In genomic region chr9:94166237-94167054, GRCh38 we compare ENCODE assay signal across 1 cellular context.
TF ChIP-seq lines count a peak whose summit lies in the region.

No MANE protein-coding gene starts in this region.

TF ChIP-seq in HepG2, 621 proteins besides CTCF, POLR2A, EP300 and RAD21 (continued from another document and continues in another):
- TF ChIP-seq RELA (CRISPR knock-in tag; IDR thresholded peaks at IDR 0.05) (no peak), ZNF276 (CRISPR knock-in tag; IDR thresholded peaks at IDR 0.05; ENCODE audit: low read depth) (no peak), ADNP (CRISPR knock-in tag; IDR thresholded peaks at IDR 0.05) (no peak), SMAD3 (CRISPR knock-in tag; IDR thresholded peaks at IDR 0.05) (no peak; the same call in 1 of the 2 replicates), ZNF18 (CRISPR knock-in tag; IDR thresholded peaks at IDR 0.05; ENCODE audit: insufficient replicate concordance) (no peak), ZBTB44 (CRISPR knock-in tag; IDR thresholded peaks at IDR 0.05) (no peak), ZNF510 (CRISPR knock-in tag; IDR thresholded peaks at IDR 0.05; ENCODE audit: low read depth) (no peak), KDM1A (CRISPR knock-in tag; IDR thresholded peaks at IDR 0.05) (no peak), IKZF5 (CRISPR knock-in tag; IDR thresholded peaks at IDR 0.05) (no peak), BRD4 (CRISPR knock-in tag; IDR thresholded peaks at IDR 0.05) (0 out of 2 replicates have a peak, but pooled peaks have one; percentile 61), ETV6 (CRISPR knock-in tag; conservative IDR thresholded peaks at IDR 0.05) (no peak), ZNF709 (CRISPR knock-in tag; IDR thresholded peaks at IDR 0.05) (no peak), SALL1 (CRISPR knock-in tag; IDR thresholded peaks at IDR 0.05) (no peak), KAT8 (CRISPR knock-in tag; IDR thresholded peaks at IDR 0.05) (peak; percentile 61; the same call in 1 of the 2 replicates), ZNF430 (CRISPR knock-in tag; IDR thresholded peaks at IDR 0.05) (no peak), ZMAT5 (CRISPR knock-in tag; IDR thresholded peaks at IDR 0.05; ENCODE audit: borderline replicate concordance, low read depth) (no peak), MAZ (IDR thresholded peaks at IDR 0.05; ENCODE audit: borderline replicate concordance, low read depth, low read length) (no peak; the same call in 1 of the 2 replicates), MAZ (CRISPR knock-in tag; IDR thresholded peaks at IDR 0.05; ENCODE audit: low read depth) (peak; percentile 52), ZNF710 (CRISPR knock-in tag; IDR thresholded peaks at IDR 0.05; ENCODE audit: borderline replicate concordance) (no peak; the same call in 1 of the 2 replicates), ZNF878 (CRISPR knock-in tag; IDR thresholded peaks at IDR 0.05) (no peak), MLXIP (CRISPR knock-in tag; IDR thresholded peaks at IDR 0.05; ENCODE audit: borderline replicate concordance) (no peak), NCOR1 (IDR thresholded peaks at IDR 0.05; ENCODE audit: borderline replicate concordance, low read length) (peak; percentile 77; the same call in 1 of the 2 replicates), NR2F2 (IDR thresholded peaks at IDR 0.05; ENCODE audit: borderline replicate concordance, low read depth) (no peak; the same call in 1 of the 2 replicates), ZNF782 (CRISPR knock-in tag; IDR thresholded peaks at IDR 0.05; ENCODE audit: borderline replicate concordance) (no peak), ZBTB14 (CRISPR knock-in tag; IDR thresholded peaks at IDR 0.05) (no peak), ZNF12 (CRISPR knock-in tag; IDR thresholded peaks at IDR 0.05) (no peak), ZNF274 (CRISPR knock-in tag; IDR thresholded peaks at IDR 0.05) (peak; percentile 6; the same call in 1 of the 2 replicates), JDP2 (CRISPR knock-in tag; IDR thresholded peaks at IDR 0.05; ENCODE audit: borderline replicate concordance) (no peak), SMARCE1 (IDR thresholded peaks at IDR 0.05; ENCODE audit: borderline replicate concordance) (no peak), MED8 (CRISPR knock-in tag; IDR thresholded peaks at IDR 0.05; ENCODE audit: insufficient replicate concordance) (peak; percentile 3), GTF2F1 (IDR thresholded peaks at IDR 0.05; ENCODE audit: low read length) (no peak), ZGPAT (CRISPR knock-in tag; IDR thresholded peaks at IDR 0.05) (peak; percentile 53; the same call in 1 of the 2 replicates), TERF1 (CRISPR knock-in tag; IDR thresholded peaks at IDR 0.05) (no peak), ZBTB38 (CRISPR knock-in tag; IDR thresholded peaks at IDR 0.05) (no peak), RFXANK (CRISPR knock-in tag; IDR thresholded peaks at IDR 0.05) (no peak), SIN3A (IDR thresholded peaks at IDR 0.05; ENCODE audit: borderline replicate concordance, low read depth, low read length) (peak; percentile 28; the same call in 1 of the 2 replicates), POLR2AphosphoS2 (IDR thresholded peaks at IDR 0.05; ENCODE audit: low read depth, low read length) (peak; percentile 62), ARID4A (CRISPR knock-in tag; IDR thresholded peaks at IDR 0.05; ENCODE audit: borderline replicate concordance) (no peak), KDM4B (CRISPR knock-in tag; IDR thresholded peaks at IDR 0.05) (no peak), ZNF761 (CRISPR knock-in tag; conservative IDR thresholded peaks at IDR 0.05) (0 out of 2 replicates have a peak, but pooled peaks have one; percentile 38)
